Comparison of ENCODE assay signal across 1 cellular context in the genomic region with DNA sequence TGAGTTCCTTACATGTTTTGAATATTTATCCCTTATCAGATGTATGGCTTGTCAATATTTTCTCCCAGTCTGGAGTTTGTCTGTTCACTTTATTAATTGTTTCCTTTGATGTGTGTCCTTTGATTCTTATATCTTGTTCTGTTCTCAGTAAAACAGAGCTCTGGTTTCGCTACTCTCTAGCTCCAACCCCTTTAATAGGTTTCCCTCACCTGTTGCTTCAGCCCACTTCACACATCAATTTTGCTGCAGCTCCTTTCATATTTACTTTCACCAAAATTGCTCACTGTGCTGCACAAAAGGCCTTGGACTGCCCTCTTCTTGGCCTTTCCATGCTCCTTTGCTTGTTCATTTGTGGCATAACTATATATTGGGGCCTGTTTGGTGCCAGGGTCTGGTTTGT.
TF ChIP-seq lines count a peak whose summit lies in the region.

No MANE protein-coding gene starts in this region.

TF ChIP-seq in GM23338, 12 proteins besides CTCF, POLR2A, EP300 and RAD21 (continued from another document):
- TF ChIP-seq ZNF462 (CRISPR knock-in tag; IDR thresholded peaks at IDR 0.05) (no peak), ZNF114 (CRISPR knock-in tag; IDR thresholded peaks at IDR 0.05) (no peak)
